ENCODE assay signal across 1 cellular context in the genomic region with DNA sequence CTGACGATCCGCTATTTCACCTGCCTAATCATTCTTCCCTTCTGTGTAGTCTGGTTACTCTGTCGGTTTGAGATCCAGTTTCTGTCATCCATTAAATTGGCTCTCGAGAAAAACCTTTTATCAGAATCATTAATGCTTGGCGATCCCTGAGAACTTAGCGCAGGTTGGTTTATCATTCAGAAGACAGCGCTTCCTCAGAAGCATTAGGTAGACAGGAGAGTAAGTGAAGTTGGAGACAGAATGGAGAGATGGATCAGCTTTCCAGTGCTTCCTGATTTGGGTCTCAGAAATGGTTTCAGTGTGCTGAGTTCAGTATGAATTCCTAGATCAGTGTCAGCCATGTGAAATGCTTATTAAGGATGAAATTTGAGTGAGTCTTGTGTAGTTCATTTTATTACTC.
TF ChIP-seq lines count a peak whose summit lies in the region.

No MANE protein-coding gene starts in this region.

TF ChIP-seq in K562, 482 proteins besides CTCF, POLR2A, EP300 and RAD21:
- TF ChIP-seq, protein P1, sequence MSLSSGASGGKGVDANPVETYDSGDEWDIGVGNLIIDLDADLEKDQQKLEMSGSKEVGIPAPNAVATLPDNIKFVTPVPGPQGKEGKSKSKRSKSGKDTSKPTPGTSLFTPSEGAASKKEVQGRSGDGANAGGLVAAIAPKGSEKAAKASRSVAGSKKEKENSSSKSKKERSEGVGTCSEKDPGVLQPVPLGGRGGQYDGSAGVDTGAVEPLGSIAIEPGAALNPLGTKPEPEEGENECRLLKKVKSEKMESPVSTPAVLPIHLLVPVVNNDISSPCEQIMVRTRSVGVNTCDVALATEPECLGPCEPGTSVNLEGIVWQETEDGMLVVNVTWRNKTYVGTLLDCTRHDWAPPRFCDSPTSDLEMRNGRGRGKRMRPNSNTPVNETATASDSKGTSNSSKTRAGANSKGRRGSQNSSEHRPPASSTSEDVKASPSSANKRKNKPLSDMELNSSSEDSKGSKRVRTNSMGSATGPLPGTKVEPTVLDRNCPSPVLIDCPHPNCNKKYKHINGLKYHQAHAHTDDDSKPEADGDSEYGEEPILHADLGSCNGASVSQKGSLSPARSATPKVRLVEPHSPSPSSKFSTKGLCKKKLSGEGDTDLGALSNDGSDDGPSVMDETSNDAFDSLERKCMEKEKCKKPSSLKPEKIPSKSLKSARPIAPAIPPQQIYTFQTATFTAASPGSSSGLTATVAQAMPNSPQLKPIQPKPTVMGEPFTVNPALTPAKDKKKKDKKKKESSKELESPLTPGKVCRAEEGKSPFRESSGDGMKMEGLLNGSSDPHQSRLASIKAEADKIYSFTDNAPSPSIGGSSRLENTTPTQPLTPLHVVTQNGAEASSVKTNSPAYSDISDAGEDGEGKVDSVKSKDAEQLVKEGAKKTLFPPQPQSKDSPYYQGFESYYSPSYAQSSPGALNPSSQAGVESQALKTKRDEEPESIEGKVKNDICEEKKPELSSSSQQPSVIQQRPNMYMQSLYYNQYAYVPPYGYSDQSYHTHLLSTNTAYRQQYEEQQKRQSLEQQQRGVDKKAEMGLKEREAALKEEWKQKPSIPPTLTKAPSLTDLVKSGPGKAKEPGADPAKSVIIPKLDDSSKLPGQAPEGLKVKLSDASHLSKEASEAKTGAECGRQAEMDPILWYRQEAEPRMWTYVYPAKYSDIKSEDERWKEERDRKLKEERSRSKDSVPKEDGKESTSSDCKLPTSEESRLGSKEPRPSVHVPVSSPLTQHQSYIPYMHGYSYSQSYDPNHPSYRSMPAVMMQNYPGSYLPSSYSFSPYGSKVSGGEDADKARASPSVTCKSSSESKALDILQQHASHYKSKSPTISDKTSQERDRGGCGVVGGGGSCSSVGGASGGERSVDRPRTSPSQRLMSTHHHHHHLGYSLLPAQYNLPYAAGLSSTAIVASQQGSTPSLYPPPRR (CRISPR knock-in tag; IDR thresholded peaks at IDR 0.05; ENCODE audit: borderline replicate concordance): no peak
- TF ChIP-seq CREBBP (IDR thresholded peaks at IDR 0.05; ENCODE audit: low read depth, low read length) (no peak), ZNF695 (CRISPR knock-in tag; IDR thresholded peaks at IDR 0.05) (no peak), SIN3A (IDR thresholded peaks at IDR 0.05; ENCODE audit: borderline replicate concordance in 2 of 2, control insufficient read depth in 1 of 2, low read depth in 2 of 2, low read length in 2 of 2) (peak in 1 of 2 experiments; percentile 47; a peak in 2 of 4 replicates), SIN3B (IDR thresholded peaks at IDR 0.05; ENCODE audit: low read depth) (no peak), POLR3A (IDR thresholded peaks at IDR 0.05; ENCODE audit: borderline replicate concordance, extremely low read depth, insufficient read depth, insufficient read length) (no peak), KLF6 (CRISPR knock-in tag; IDR thresholded peaks at IDR 0.05; ENCODE audit: borderline replicate concordance) (no peak), MEF2A (IDR thresholded peaks at IDR 0.05; ENCODE audit: control insufficient read depth, low read depth, low read length) (no peak), ZNF518B (CRISPR knock-in tag; IDR thresholded peaks at IDR 0.05) (no peak), MCM3 (IDR thresholded peaks at IDR 0.05) (no peak), HDAC8 (tag; IDR thresholded peaks at IDR 0.05) (no peak), TBL1XR1 (IDR thresholded peaks at IDR 0.05; ENCODE audit: low read length in 2 of 2) (no peak), ZBTB12 (CRISPR knock-in tag; IDR thresholded peaks at IDR 0.05) (no peak), ZNF274 (IDR thresholded peaks at IDR 0.05; ENCODE audit: borderline replicate concordance, low read depth, low read length) (no peak), MLLT1 (IDR thresholded peaks at IDR 0.05) (peak; percentile 27 to 42; a peak in 1 of 4 replicates), RBM34 (IDR thresholded peaks at IDR 0.05; ENCODE audit: borderline replicate concordance, insufficient read depth, low read length) (no peak), KDM1A (IDR thresholded peaks at IDR 0.05) (no peak), AFF1 (IDR thresholded peaks at IDR 0.05; ENCODE audit: low read depth in 1 of 2, partially characterized antibody in 2 of 2) (no peak), PHF21A (IDR thresholded peaks at IDR 0.05; ENCODE audit: borderline replicate concordance, low read depth) (no peak), ZBED1 (IDR thresholded peaks at IDR 0.05) (no peak), TAF1 (IDR thresholded peaks at IDR 0.05; ENCODE audit: control insufficient read depth, extremely low read depth, insufficient read depth, low read length, severe bottlenecking) (peak; percentile 23), BRCA1 (IDR thresholded peaks at IDR 0.05) (no peak), BRCA1 (CRISPR knock-in tag; IDR thresholded peaks at IDR 0.05) (no peak), HNRNPLL (IDR thresholded peaks at IDR 0.05; ENCODE audit: low read depth, low read length, poor library complexity, severe bottlenecking) (peak; percentile 53)
TF ChIP-seq in K562: peak in this region for 4.
